10 cellular contexts compared by ENCODE assay signal in the genomic region with DNA sequence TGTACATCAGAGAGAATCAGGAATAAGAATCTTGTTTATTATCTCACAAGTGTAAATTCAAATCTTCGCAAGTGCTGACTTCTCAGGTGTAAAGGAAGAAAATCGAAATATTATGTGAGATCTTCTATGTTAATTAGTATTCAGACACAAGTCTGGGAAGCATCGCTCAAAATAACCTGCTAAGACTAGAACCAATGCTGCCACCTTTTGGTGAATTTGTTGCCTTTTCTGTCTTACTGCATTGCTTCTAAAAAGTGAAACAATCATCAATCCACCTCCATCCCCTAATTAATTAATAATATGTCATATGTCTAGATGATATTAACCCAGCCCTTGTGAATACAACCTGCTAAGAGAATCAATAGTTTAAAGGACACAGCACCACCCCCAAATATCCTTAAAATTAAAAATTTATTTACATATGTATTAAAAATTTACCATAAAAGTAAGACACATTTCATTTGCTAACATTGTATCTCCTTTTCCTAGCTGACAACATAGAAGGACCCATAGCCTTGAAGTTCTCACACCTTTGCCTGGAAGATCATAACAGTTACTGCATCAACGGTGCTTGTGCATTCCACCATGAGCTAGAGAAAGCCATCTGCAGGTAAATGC. TPM values are rescaled to one million over a fixed set of nuclear protein-coding genes. Genes with fewer than 3 reads are reported as not detected.
DNase-seq lines count a peak whose midpoint lies in the region; ATAC-seq and TF ChIP-seq lines count a peak whose summit lies in the region.
"Had no signal": no experiment of that assay in that cellular context is flagged by ENCODE, and none has a peak within 500 bp of the region (broad histone marks: within the 10 kb centered on the region; RNA-seq: fewer than 3 reads in every experiment).

No MANE protein-coding gene starts in this region.

- H3K27ac ChIP-seq in lung (ENCODE audit: low read depth in 1 of 2, low read length in 1 of 2), result no peak overlapping the region
- H3K27ac ChIP-seq: neutrophil, SK-N-MC had no signal

- H3K36me3 ChIP-seq in lung (ENCODE audit: control insufficient read depth in 2 of 2, insufficient read depth in 2 of 2, low read length in 2 of 2), result no peaks in the 10 kb centered on the region
- H3K36me3 ChIP-seq: neutrophil had no signal

- ATAC-seq in HG02870 (IDR thresholded peaks at IDR 0.05; ENCODE audit: unreplicated experiment), result peak; percentile 39
- no peak for ATAC-seq in lung (ENCODE audit: insufficient read depth, low FRiP score)
- ATAC-seq in GM19452 (IDR thresholded peaks at IDR 0.05; ENCODE audit: unreplicated experiment), result no peak

- H3K4me1 ChIP-seq in lung (ENCODE audit: control insufficient read depth in 2 of 2, insufficient read depth in 2 of 2, low read length in 2 of 2), result no peaks in the 10 kb centered on the region

- H3K4me3 ChIP-seq in lung, result no peak overlapping the region
- H3K4me3 ChIP-seq: SK-N-MC had no signal

- POLR2A ChIA-PET in GM10248 (lab: Yijun Ruan, JAX), result no interaction called here

- intact Hi-C loops in posterior vena cava (cut with DNase I), result no loop called here

- no peaks in the 10 kb centered on the region for H3K27me3 ChIP-seq in lung (ENCODE audit: control insufficient read depth, insufficient read depth)
- H3K27me3 ChIP-seq: neutrophil had no signal

- TF ChIP-seq CTCF in GM10248 (IDR thresholded peaks at IDR 0.05; ENCODE audit: control extremely low read depth, extremely low read depth, low read depth, missing control alignments), result peak; percentile 73
- peak; percentile 42 for TF ChIP-seq CTCF in lung (IDR thresholded peaks at IDR 0.05; ENCODE audit: control extremely low read depth, extremely low read depth)

- DNase-seq in AML-193 (lab: John Stamatoyannopoulos, UW) (peak; percentile 54 to 59), GM10248 (ENCODE audit: extremely low spot score) (peak; percentile 19), NCI-H510A (lab: John Stamatoyannopoulos, UW) (peak; percentile 43), lung (ENCODE audit: low spot score) (no peak), posterior vena cava (ENCODE audit: low spot score) (no peak)
- DNase-seq in central memory CD4-positive, alpha-beta T cell, result peak; percentile 13

- no peaks in the 10 kb centered on the region for H3K9me3 ChIP-seq in lung (ENCODE audit: control insufficient read depth in 2 of 2, insufficient read depth in 1 of 2, low read length in 1 of 2)
- H3K9me3 ChIP-seq: neutrophil had no signal

- 29 to 39% methylated on average over 4 of the region's 4 CpGs for WGBS in lung, 2 donors

- CTCF ChIA-PET in GM10248 (lab: Yijun Ruan, JAX), result interaction anchor here (0.8 to 2.0 kb wide), 10 partner anchors 8 to 666 kb away, joined by 3 to 23 read pairs (median 4); no protein-coding TSS in a partner anchor

RNA-seq across cellular contexts. Expression of gene EPGN, which starts 3.5 kb away (rescaled TPM):
- total RNA-seq in lung (1 to 10 TPM in 1 of 2 donors, under 1 TPM in 1; 0.98 to 2.3 TPM), posterior vena cava (not detected)
- polyA plus RNA-seq in lung, result 1 to 10 TPM in 1 of 2 donors, under 1 TPM in 1; 0.79 to 3.0 TPM

RNA-seq across cellular contexts. Expression of gene EREG, which starts 53.1 kb away (rescaled TPM):
- total RNA-seq in lung, result under 1 TPM; 0.31 to 0.37 TPM
- polyA plus RNA-seq in lung, result 1 to 10 TPM in 1 of 2 donors, under 1 TPM in 1; 0.14 to 4.0 TPM
- total RNA-seq in posterior vena cava, result under 1 TPM; 0.29 to 0.37 TPM

Comparison
In these comparisons a context has a peak if more than half of its experiments do, and no peak if none do; other contexts are left out.
1. DNase-seq: peak in AML-193 (2 of 2), GM10248 (single experiment), NCI-H510A (single experiment) and central memory CD4-positive, alpha-beta T cell (single experiment); none in lung (single experiment) and posterior vena cava (single experiment).